ENCODE assay signal across 1 cellular context in the genomic region with DNA sequence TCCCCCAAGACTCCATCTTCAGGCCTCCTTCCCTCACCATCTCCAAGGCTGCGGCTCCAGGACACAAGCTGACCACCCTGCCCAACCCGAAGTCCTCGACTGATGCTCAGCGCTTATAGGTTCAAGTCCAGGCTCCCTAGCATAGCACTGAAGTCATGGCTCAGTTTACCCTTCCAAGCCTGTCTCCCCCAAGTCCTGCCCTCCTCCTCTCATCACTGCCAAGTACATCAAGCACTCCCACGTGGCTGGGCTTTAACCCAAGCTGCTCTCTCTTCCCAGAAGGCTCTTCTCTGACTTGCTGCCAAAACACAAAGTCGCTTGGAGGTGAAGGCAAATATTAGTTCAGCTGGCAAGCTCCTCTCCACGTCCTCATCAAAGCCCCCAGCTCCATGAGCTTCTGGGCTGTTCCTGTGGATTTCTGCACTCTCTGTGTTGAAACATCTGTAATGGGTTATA.
TF ChIP-seq lines count a peak whose summit lies in the region.

No MANE protein-coding gene starts in this region.

TF ChIP-seq in HepG2, 621 proteins besides CTCF, POLR2A, EP300 and RAD21 (continued from another document and continues in another):
- TF ChIP-seq, protein P1, sequence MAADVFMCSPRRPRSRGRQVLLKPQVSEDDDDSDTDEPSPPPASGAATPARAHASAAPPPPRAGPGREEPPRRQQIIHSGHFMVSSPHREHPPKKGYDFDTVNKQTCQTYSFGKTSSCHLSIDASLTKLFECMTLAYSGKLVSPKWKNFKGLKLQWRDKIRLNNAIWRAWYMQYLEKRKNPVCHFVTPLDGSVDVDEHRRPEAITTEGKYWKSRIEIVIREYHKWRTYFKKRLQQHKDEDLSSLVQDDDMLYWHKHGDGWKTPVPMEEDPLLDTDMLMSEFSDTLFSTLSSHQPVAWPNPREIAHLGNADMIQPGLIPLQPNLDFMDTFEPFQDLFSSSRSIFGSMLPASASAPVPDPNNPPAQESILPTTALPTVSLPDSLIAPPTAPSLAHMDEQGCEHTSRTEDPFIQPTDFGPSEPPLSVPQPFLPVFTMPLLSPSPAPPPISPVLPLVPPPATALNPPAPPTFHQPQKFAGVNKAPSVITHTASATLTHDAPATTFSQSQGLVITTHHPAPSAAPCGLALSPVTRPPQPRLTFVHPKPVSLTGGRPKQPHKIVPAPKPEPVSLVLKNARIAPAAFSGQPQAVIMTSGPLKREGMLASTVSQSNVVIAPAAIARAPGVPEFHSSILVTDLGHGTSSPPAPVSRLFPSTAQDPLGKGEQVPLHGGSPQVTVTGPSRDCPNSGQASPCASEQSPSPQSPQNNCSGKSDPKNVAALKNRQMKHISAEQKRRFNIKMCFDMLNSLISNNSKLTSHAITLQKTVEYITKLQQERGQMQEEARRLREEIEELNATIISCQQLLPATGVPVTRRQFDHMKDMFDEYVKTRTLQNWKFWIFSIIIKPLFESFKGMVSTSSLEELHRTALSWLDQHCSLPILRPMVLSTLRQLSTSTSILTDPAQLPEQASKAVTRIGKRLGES (CRISPR knock-in tag; IDR thresholded peaks at IDR 0.05; ENCODE audit: borderline replicate concordance), result no peak
- TF ChIP-seq ZNF75D (CRISPR knock-in tag; IDR thresholded peaks at IDR 0.05; ENCODE audit: borderline replicate concordance) (no peak), ZBTB8A (CRISPR knock-in tag; IDR thresholded peaks at IDR 0.05; ENCODE audit: borderline replicate concordance, low read depth) (no peak), KLF11 (CRISPR knock-in tag; IDR thresholded peaks at IDR 0.05) (no peak), HHEX (CRISPR knock-in tag; IDR thresholded peaks at IDR 0.05) (no peak), IKZF4 (CRISPR knock-in tag; IDR thresholded peaks at IDR 0.05; ENCODE audit: borderline replicate concordance, low read depth, not compliant biosample characterization) (no peak), ZNF33A (CRISPR knock-in tag; IDR thresholded peaks at IDR 0.05; ENCODE audit: borderline replicate concordance) (no peak), HDAC2 (CRISPR knock-in tag; IDR thresholded peaks at IDR 0.05) (peak; percentile 50; the same call in 1 of the 2 replicates), DNMT3B (CRISPR knock-in tag; conservative IDR thresholded peaks at IDR 0.05) (no peak), GFI1 (CRISPR knock-in tag; IDR thresholded peaks at IDR 0.05; ENCODE audit: borderline replicate concordance) (no peak), SMC3 (IDR thresholded peaks at IDR 0.05; ENCODE audit: low read length) (0 out of 2 replicates have a peak, but pooled peaks have one; percentile 8), DPF2 (CRISPR knock-in tag; IDR thresholded peaks at IDR 0.05; ENCODE audit: borderline replicate concordance, low read depth) (no peak), TEAD3 (CRISPR knock-in tag; optimal IDR thresholded peaks at IDR 0.05; ENCODE audit: borderline replicate concordance) (peak; percentile 20), MXD4 (CRISPR knock-in tag; IDR thresholded peaks at IDR 0.05) (no peak; the same call in 1 of the 2 replicates), RCOR2 (CRISPR knock-in tag; IDR thresholded peaks at IDR 0.05) (0 out of 2 replicates have a peak, but pooled peaks have one; percentile 51), ZNF629 (CRISPR knock-in tag; conservative IDR thresholded peaks at IDR 0.05) (no peak), ONECUT2 (CRISPR knock-in tag; IDR thresholded peaks at IDR 0.05) (no peak), MEF2D (CRISPR knock-in tag; IDR thresholded peaks at IDR 0.05) (peak; percentile 48; the same call in 1 of the 2 replicates), NR2F2 (IDR thresholded peaks at IDR 0.05; ENCODE audit: borderline replicate concordance, low read depth) (no peak), ELF3 (CRISPR knock-in tag; IDR thresholded peaks at IDR 0.05) (peak; percentile 55; the same call in 1 of the 2 replicates), ZNF879 (CRISPR knock-in tag; IDR thresholded peaks at IDR 0.05) (no peak), EZH2 (conservative IDR thresholded peaks at IDR 0.05; ENCODE audit: low read depth, low read length) (no peak), GATAD2A (CRISPR knock-in tag; IDR thresholded peaks at IDR 0.05) (peak; percentile 84), RXRB (CRISPR knock-in tag; IDR thresholded peaks at IDR 0.05; ENCODE audit: borderline replicate concordance) (peak; percentile 58), MATR3 (CRISPR knock-in tag; IDR thresholded peaks at IDR 0.05) (no peak), NRL (CRISPR knock-in tag; IDR thresholded peaks at IDR 0.05; ENCODE audit: borderline replicate concordance) (0 out of 2 replicates have a peak, but pooled peaks have one; percentile 36), ZNF30 (CRISPR knock-in tag; IDR thresholded peaks at IDR 0.05) (no peak), EHMT2 (IDR thresholded peaks at IDR 0.05; ENCODE audit: borderline replicate concordance, low read depth, low read length) (no peak), ZNF674 (CRISPR knock-in tag; IDR thresholded peaks at IDR 0.05; ENCODE audit: low read depth) (no peak), PHF21A (CRISPR knock-in tag; IDR thresholded peaks at IDR 0.05) (0 out of 2 replicates have a peak, but pooled peaks have one; percentile 37), GLI4 (CRISPR knock-in tag; IDR thresholded peaks at IDR 0.05; ENCODE audit: borderline replicate concordance) (no peak), KDM3A (CRISPR knock-in tag; IDR thresholded peaks at IDR 0.05; ENCODE audit: low read depth) (no peak), NFATC3 (CRISPR knock-in tag; IDR thresholded peaks at IDR 0.05) (no peak), HNRNPH1 (optimal IDR thresholded peaks at IDR 0.05; ENCODE audit: low read depth, low read length) (no peak), KAT8 (CRISPR knock-in tag; IDR thresholded peaks at IDR 0.05) (peak; percentile 33; the same call in 1 of the 2 replicates), SRSF4 (IDR thresholded peaks at IDR 0.05; ENCODE audit: low read depth, low read length, poor library complexity, severe bottlenecking) (no peak), ZNF101 (CRISPR knock-in tag; IDR thresholded peaks at IDR 0.05; ENCODE audit: borderline replicate concordance, low read depth) (no peak), FOXK2 (IDR thresholded peaks at IDR 0.05) (no peak), HNRNPL (IDR thresholded peaks at IDR 0.05; ENCODE audit: low read depth, low read length) (no peak), NCOA2 (CRISPR knock-in tag; IDR thresholded peaks at IDR 0.05) (peak; percentile 43), ZNF790 (CRISPR knock-in tag; IDR thresholded peaks at IDR 0.05; ENCODE audit: borderline replicate concordance) (no peak), KLF15 (CRISPR knock-in tag; IDR thresholded peaks at IDR 0.05; ENCODE audit: borderline replicate concordance) (no peak), ZSCAN25 (CRISPR knock-in tag; IDR thresholded peaks at IDR 0.05) (0 out of 2 replicates have a peak, but pooled peaks have one; percentile 25), ZNF484 (CRISPR knock-in tag; IDR thresholded peaks at IDR 0.05; ENCODE audit: borderline replicate concordance, low read depth) (no peak), SRSF9 (IDR thresholded peaks at IDR 0.05; ENCODE audit: borderline replicate concordance, insufficient read depth, low read depth, low read length, poor library complexity, severe bottlenecking) (no peak), MYC (CRISPR knock-in tag; IDR thresholded peaks at IDR 0.05; ENCODE audit: borderline replicate concordance) (peak; percentile 70; the same call in 1 of the 2 replicates), ZNF839 (CRISPR knock-in tag; IDR thresholded peaks at IDR 0.05; ENCODE audit: borderline replicate concordance) (no peak), SP140L (CRISPR knock-in tag; IDR thresholded peaks at IDR 0.05; ENCODE audit: borderline replicate concordance) (no peak), SMARCE1 (IDR thresholded peaks at IDR 0.05; ENCODE audit: borderline replicate concordance) (no peak)
- TF ChIP-seq, protein P2, sequence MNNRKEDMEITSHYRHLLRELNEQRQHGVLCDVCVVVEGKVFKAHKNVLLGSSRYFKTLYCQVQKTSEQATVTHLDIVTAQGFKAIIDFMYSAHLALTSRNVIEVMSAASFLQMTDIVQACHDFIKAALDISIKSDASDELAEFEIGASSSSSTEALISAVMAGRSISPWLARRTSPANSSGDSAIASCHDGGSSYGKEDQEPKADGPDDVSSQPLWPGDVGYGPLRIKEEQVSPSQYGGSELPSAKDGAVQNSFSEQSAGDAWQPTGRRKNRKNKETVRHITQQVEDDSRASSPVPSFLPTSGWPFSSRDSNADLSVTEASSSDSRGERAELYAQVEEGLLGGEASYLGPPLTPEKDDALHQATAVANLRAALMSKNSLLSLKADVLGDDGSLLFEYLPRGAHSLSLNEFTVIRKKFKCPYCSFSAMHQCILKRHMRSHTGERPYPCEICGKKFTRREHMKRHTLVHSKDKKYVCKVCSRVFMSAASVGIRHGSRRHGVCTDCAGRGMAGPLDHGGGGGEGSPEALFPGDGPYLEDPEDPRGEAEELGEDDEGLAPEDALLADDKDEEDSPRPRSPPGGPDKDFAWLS (CRISPR knock-in tag; IDR thresholded peaks at IDR 0.05; ENCODE audit: borderline replicate concordance), result no peak
- TF ChIP-seq, protein P3, sequence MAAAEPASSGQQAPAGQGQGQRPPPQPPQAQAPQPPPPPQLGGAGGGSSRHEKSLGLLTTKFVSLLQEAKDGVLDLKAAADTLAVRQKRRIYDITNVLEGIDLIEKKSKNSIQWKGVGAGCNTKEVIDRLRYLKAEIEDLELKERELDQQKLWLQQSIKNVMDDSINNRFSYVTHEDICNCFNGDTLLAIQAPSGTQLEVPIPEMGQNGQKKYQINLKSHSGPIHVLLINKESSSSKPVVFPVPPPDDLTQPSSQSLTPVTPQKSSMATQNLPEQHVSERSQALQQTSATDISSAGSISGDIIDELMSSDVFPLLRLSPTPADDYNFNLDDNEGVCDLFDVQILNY (CRISPR knock-in tag; conservative IDR thresholded peaks at IDR 0.05), result no peak
- TF ChIP-seq, protein P4, sequence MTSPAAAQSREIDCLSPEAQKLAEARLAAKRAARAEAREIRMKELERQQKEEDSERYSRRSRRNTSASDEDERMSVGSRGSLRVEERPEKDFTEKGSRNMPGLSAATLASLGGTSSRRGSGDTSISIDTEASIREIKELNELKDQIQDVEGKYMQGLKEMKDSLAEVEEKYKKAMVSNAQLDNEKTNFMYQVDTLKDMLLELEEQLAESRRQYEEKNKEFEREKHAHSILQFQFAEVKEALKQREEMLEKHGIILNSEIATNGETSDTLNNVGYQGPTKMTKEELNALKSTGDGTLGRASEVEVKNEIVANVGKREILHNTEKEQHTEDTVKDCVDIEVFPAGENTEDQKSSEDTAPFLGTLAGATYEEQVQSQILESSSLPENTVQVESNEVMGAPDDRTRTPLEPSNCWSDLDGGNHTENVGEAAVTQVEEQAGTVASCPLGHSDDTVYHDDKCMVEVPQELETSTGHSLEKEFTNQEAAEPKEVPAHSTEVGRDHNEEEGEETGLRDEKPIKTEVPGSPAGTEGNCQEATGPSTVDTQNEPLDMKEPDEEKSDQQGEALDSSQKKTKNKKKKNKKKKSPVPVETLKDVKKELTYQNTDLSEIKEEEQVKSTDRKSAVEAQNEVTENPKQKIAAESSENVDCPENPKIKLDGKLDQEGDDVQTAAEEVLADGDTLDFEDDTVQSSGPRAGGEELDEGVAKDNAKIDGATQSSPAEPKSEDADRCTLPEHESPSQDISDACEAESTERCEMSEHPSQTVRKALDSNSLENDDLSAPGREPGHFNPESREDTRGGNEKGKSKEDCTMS (CRISPR knock-in tag; conservative IDR thresholded peaks at IDR 0.05), result no peak
- TF ChIP-seq, protein P5, sequence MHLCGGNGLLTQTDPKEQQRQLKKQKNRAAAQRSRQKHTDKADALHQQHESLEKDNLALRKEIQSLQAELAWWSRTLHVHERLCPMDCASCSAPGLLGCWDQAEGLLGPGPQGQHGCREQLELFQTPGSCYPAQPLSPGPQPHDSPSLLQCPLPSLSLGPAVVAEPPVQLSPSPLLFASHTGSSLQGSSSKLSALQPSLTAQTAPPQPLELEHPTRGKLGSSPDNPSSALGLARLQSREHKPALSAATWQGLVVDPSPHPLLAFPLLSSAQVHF (CRISPR knock-in tag; IDR thresholded peaks at IDR 0.05), result no peak
- TF ChIP-seq, protein P6, sequence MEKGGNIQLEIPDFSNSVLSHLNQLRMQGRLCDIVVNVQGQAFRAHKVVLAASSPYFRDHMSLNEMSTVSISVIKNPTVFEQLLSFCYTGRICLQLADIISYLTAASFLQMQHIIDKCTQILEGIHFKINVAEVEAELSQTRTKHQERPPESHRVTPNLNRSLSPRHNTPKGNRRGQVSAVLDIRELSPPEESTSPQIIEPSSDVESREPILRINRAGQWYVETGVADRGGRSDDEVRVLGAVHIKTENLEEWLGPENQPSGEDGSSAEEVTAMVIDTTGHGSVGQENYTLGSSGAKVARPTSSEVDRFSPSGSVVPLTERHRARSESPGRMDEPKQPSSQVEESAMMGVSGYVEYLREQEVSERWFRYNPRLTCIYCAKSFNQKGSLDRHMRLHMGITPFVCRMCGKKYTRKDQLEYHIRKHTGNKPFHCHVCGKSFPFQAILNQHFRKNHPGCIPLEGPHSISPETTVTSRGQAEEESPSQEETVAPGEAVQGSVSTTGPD (CRISPR knock-in tag; IDR thresholded peaks at IDR 0.05), result no peak
- TF ChIP-seq, protein P7, sequence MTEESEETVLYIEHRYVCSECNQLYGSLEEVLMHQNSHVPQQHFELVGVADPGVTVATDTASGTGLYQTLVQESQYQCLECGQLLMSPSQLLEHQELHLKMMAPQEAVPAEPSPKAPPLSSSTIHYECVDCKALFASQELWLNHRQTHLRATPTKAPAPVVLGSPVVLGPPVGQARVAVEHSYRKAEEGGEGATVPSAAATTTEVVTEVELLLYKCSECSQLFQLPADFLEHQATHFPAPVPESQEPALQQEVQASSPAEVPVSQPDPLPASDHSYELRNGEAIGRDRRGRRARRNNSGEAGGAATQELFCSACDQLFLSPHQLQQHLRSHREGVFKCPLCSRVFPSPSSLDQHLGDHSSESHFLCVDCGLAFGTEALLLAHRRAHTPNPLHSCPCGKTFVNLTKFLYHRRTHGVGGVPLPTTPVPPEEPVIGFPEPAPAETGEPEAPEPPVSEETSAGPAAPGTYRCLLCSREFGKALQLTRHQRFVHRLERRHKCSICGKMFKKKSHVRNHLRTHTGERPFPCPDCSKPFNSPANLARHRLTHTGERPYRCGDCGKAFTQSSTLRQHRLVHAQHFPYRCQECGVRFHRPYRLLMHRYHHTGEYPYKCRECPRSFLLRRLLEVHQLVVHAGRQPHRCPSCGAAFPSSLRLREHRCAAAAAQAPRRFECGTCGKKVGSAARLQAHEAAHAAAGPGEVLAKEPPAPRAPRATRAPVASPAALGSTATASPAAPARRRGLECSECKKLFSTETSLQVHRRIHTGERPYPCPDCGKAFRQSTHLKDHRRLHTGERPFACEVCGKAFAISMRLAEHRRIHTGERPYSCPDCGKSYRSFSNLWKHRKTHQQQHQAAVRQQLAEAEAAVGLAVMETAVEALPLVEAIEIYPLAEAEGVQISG (CRISPR knock-in tag; IDR thresholded peaks at IDR 0.05), result peak; percentile 33; the same call in 1 of the 2 replicates
- TF ChIP-seq, protein P8, sequence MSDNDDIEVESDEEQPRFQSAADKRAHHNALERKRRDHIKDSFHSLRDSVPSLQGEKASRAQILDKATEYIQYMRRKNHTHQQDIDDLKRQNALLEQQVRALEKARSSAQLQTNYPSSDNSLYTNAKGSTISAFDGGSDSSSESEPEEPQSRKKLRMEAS (IDR thresholded peaks at IDR 0.05), result peak; percentile 94
- TF ChIP-seq, protein P9, sequence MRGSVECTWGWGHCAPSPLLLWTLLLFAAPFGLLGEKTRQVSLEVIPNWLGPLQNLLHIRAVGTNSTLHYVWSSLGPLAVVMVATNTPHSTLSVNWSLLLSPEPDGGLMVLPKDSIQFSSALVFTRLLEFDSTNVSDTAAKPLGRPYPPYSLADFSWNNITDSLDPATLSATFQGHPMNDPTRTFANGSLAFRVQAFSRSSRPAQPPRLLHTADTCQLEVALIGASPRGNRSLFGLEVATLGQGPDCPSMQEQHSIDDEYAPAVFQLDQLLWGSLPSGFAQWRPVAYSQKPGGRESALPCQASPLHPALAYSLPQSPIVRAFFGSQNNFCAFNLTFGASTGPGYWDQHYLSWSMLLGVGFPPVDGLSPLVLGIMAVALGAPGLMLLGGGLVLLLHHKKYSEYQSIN (CRISPR knock-in tag; IDR thresholded peaks at IDR 0.05; ENCODE audit: borderline replicate concordance), result no peak
